27 cellular contexts compared by ENCODE assay signal in the genomic region with DNA sequence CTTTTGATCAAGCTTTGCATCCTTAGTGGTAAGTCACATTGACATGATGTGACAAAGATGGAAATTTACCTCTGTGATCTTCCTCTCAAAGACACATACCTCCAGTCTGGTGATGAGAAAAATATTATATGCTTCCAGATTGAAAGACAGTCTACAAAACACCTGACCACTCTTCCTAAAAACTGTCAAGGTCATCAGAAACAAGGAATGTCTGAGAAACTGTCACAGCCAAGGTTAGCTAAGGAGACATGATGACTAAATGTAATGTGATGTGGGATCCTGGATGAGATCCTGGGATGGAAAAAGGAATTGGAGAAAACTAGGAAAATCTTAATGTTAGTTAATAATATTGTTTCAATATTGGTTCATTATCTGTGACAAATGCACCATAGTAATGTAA.
"Had no signal": no experiment of that assay in that cellular context is flagged by ENCODE, and none has a peak within 500 bp of the region (broad histone marks: within the 10 kb centered on the region; RNA-seq: fewer than 3 reads in every experiment).

No MANE protein-coding gene starts in this region.

- FAIRE-seq: urothelium cell line had no signal

- H3K4me3 ChIP-seq: stomach, suprapubic skin, testis, thoracic aorta, thyroid gland, tibial artery, tibial nerve, transverse colon, upper lobe of left lung, upper lobe of right lung, uterus, vagina had no signal

- H3K9me3 ChIP-seq: suprapubic skin, testis, thoracic aorta, thyroid gland, tibial artery, tibial nerve, transverse colon, upper lobe of left lung, upper lobe of right lung, uterus, vagina had no signal

- H3K4me1 ChIP-seq: stomach, suprapubic skin, testis, thyroid gland, tibial artery, tibial nerve, transverse colon, upper lobe of left lung, upper lobe of right lung, uterus, vagina had no signal

- ATAC-seq: stimulated activated effector memory CD8-positive, alpha-beta T cell treated with anti-CD3 and anti-CD28 coated beads, Interleukin-12 subunit alpha, Interleukin-12 subunit beta, amount 100 ng/mL, for 72 hours; stimulated activated memory B cell treated with anti-CD40 and anti-IgM and Interleukin-4, amounts not matched to agents 10 μg/mL and 1 μg/mL and 100 μg/mL, for 72 hours; stimulated activated naive B cell treated with anti-CD40 and anti-IgM and Interleukin-4, amounts not matched to agents 10 μg/mL and 1 μg/mL and 100 μg/mL, for 72 hours; stimulated activated naive CD8-positive, alpha-beta T cell treated with anti-CD3 and anti-CD28 coated beads, Interleukin-15, amount 100 ng/mL, for 72 hours; stimulated activated naive CD8-positive, alpha-beta T cell treated with anti-CD3 and anti-CD28 coated beads, Interleukin-15, Interleukin-2, amounts not matched to agents 100 U/mL and 50 U/mL, for 24 hours; upper lobe of right lung had no signal

- H3K27ac ChIP-seq: stomach, suprapubic skin, testis, thoracic aorta, thyroid gland, tibial artery, tibial nerve, transverse colon, upper lobe of left lung, upper lobe of right lung, uterus, vagina had no signal

- H3K27me3 ChIP-seq: stomach, suprapubic skin, testis, thyroid gland, tibial artery, tibial nerve, transverse colon, upper lobe of left lung, upper lobe of right lung, uterus, vagina had no signal

- H3K36me3 ChIP-seq: stomach, suprapubic skin, thoracic aorta, thyroid gland, tibial artery, tibial nerve, transverse colon, upper lobe of left lung, upper lobe of right lung, uterus, vagina had no signal

- DNase-seq: stimulated activated CD4-positive, alpha-beta T cell treated with anti-CD3 and anti-CD28 coated beads, Interleukin-2, amount 100 ng/mL, for 48 hours; stimulated activated CD4-positive, alpha-beta T cell treated with anti-CD3 and anti-CD28 coated beads, Interleukin-4, amount 100 ng/mL, for 1 hour; stimulated activated CD4-positive, alpha-beta T cell treated with anti-CD3 and anti-CD28 coated beads, Interleukin-4, amount 100 ng/mL, for 24 hours; stimulated activated CD4-positive, alpha-beta T cell treated with anti-CD3 and anti-CD28 coated beads, Interleukin-4, amount 100 ng/mL, for 4 hours; stimulated activated CD8-positive, alpha-beta memory T cell treated with anti-CD3 and anti-CD28 coated beads, Interleukin-4, amount 100 ng/mL, for 48 hours; stimulated activated naive B cell treated with anti-CD40 and anti-IgM and Interleukin-4, amounts not matched to agents 10 μg/mL and 1 μg/mL and 100 μg/mL, for 72 hours; stimulated activated naive CD4-positive, alpha-beta T cell; stimulated activated naive CD4-positive, alpha-beta T cell treated with Interleukin-2 at 50 U/mL for 16 hours; stimulated activated naive CD8-positive, alpha-beta T cell treated with anti-CD3 and anti-CD28 coated beads, Interleukin-15, amount 100 ng/mL, for 72 hours; stimulated activated naive CD8-positive, alpha-beta T cell treated with anti-CD3 and anti-CD28 coated beads, Interleukin-15, Interleukin-2, amounts not matched to agents 100 U/mL and 50 U/mL, for 24 hours; stomach; substantia nigra; testis; thyroid gland; tibial artery; transverse colon; trophoblast cell; upper lobe of left lung; upper lobe of right lung; uterus had no signal
